13 cellular contexts compared by ENCODE assay signal in the genomic region with DNA sequence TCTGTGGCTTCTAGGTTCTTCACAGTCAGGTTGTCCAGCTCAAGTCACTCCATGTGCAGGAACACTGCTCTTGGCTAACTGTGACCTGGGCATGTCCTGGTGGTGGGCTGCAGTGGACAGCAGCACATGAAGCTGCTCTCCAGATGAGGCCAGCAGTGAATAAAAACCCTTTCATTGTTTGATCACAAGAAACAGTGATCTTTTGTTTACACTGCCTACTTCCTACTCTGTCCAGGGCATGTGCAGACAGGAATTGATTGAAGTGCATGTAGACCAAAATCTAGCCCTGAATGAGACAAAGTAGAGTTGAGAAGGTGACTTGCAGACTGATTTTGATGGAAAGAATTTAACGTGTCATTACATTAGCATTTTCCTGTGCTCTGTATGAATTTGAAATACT. TPM values are rescaled to one million over a fixed set of nuclear protein-coding genes. Genes with fewer than 3 reads are reported as not detected.
DNase-seq lines count a peak whose midpoint lies in the region; ATAC-seq lines count a peak whose summit lies in the region.
"Had no signal": no experiment of that assay in that cellular context is flagged by ENCODE, and none has a peak within 500 bp of the region (broad histone marks: within the 10 kb centered on the region; RNA-seq: fewer than 3 reads in every experiment).

No MANE protein-coding gene starts in this region.

- peak; percentile 21 for DNase-seq in DMS79 treated with DMSO at 0.1 percent for 48 hours (lab: John Stamatoyannopoulos, UW)
- peak; percentile 66 for DNase-seq in NCI-H146 (lab: John Stamatoyannopoulos, UW)
- DNase-seq in astrocyte of the hippocampus (ENCODE audit: low read depth, low spot score), result peak; percentile 23
- DNase-seq in naive B cell, result no peak
- DNase-seq in SIG-M5 treated with dmso at 0.1 percent for 504 hours (lab: John Stamatoyannopoulos, UW; ENCODE audit: unreplicated experiment), result no peak
- DNase-seq: activated T-cell treated with anti-CD3 and anti-CD28 coated beads, Interleukin-2, amount 50 U/mL, for 1 hour; gastrocnemius medialis; kidney glomerular epithelial cell; NCI-H446; nephron progenitor cell; thyroid gland had no signal

- peaks cover 41 to 63% (median 50%) of the 10 kb centered on the region in 3 donors for H3K4me1 Mint-ChIP-seq in naive B cell

- no peaks in the 10 kb centered on the region for H3K9me3 Mint-ChIP-seq in naive B cell
- H3K9me3 Mint-ChIP-seq: nephron progenitor cell had no signal

- no peak for ATAC-seq in naive B cell (ENCODE audit: low read depth in 2 of 2)
- no peak for ATAC-seq in GM18909 (IDR thresholded peaks at IDR 0.05; ENCODE audit: poor library complexity, unreplicated experiment)
- ATAC-seq in HG02884 (IDR thresholded peaks at IDR 0.05; ENCODE audit: unreplicated experiment), result no peak
- ATAC-seq: gastrocnemius medialis had no signal

- H3K4me3 Mint-ChIP-seq in naive B cell, result no peak overlapping the region
- H3K4me3 Mint-ChIP-seq: nephron progenitor cell had no signal

- no peaks in the 10 kb centered on the region for H3K27me3 Mint-ChIP-seq in naive B cell

- H3K36me3 Mint-ChIP-seq in naive B cell, result peaks cover 19 to 21% of the 10 kb centered on the region in 2 donors

- H3K27ac Mint-ChIP-seq in naive B cell, result peak overlapping the region in 5 of 6 donors; percentile 69 to 89 (median 83)
- H3K27ac Mint-ChIP-seq: nephron progenitor cell had no signal

RNA-seq across cellular contexts. Expression of gene BCL2L11, which starts 34.9 kb away (rescaled TPM):
- polyA plus RNA-seq in naive B cell (ENCODE audit: low read depth in 6 of 6), result 10 to 100 TPM; 17.2 to 29.7 (median 20.2) TPM

Comparison
In these comparisons a context has a peak if more than half of its experiments do, and no peak if none do; other contexts are left out.
1. DNase-seq: peak in DMS79 treated with DMSO at 0.1 percent for 48 hours (single experiment), NCI-H146 (single experiment) and astrocyte of the hippocampus (single experiment); none in naive B cell (single experiment) and SIG-M5 treated with dmso at 0.1 percent for 504 hours (single experiment).